In genomic region chr1:177873238-177873637, GRCh38 we compare ENCODE assay signal across 11 cellular contexts.
DNase-seq lines count a peak whose midpoint lies in the region; ATAC-seq, FAIRE-seq and TF ChIP-seq lines count a peak whose summit lies in the region.
"Had no signal": no experiment of that assay in that cellular context is flagged by ENCODE, and none has a peak within 500 bp of the region (broad histone marks: within the 10 kb centered on the region; RNA-seq: fewer than 3 reads in every experiment).

No MANE protein-coding gene starts in this region.

- H4K5ac ChIP-seq in IMR-90 (ENCODE audit: low read depth, low read length): no peak overlapping the region

- peaks cover 3% of the 10 kb centered on the region; the same call in 1 of the 2 replicates for H3K9me1 ChIP-seq in IMR-90 (ENCODE audit: insufficient read depth, low read length)

- H3K36me3 ChIP-seq in IMR-90 (ENCODE audit: control insufficient read depth, insufficient read depth, low read length) (no peaks in the 10 kb centered on the region), HepG2 (replicated peaks in 1 of 2; ENCODE audit: control insufficient read depth in 1 of 2, insufficient read depth in 2 of 2, low read length in 2 of 2) (no peaks in the 10 kb centered on the region)
- H3K36me3 ChIP-seq: colonic mucosa had no signal

- POLR2A ChIA-PET in IMR-90 (lab: Charles Lee; ENCODE audit: unreplicated experiment) (interaction anchor here (1.0 kb wide), 1 partner anchor 17 kb away, joined by 3 read pairs; no protein-coding TSS in a partner anchor), HepG2 (lab: Yijun Ruan, JAX) (no interaction called here)

- peak overlapping the region; percentile 68 for H2BK20ac ChIP-seq in IMR-90 (ENCODE audit: low read depth, low read length)

- WGBS in IMR-90 (ENCODE audit: extremely low coverage in 2 of 2, insufficient read length in 1 of 2), 2 experiments: 0% methylated on average over 2 of the region's 5 CpGs; no CpG with 5 or more reads in 1 of the 2 experiments
- 2% methylated on average over 5 of the region's 5 CpGs for WGBS in HepG2 (ENCODE audit: low lambda C conversion rate)

- peak overlapping the region in 1 of 2 experiments; percentile 56; a peak in 2 of 4 replicates for H4K8ac ChIP-seq in IMR-90 (ENCODE audit: low read depth in 2 of 2, low read length in 2 of 2)

- H3K36me3 Mint-ChIP-seq in activated naive CD8-positive, alpha-beta T cell treated with anti-CD3 and anti-CD28 coated beads for 36 hours: no peaks in the 10 kb centered on the region

- no peaks in the 10 kb centered on the region for H3K9me3 ChIP-seq in IMR-90 (ENCODE audit: control insufficient read depth, insufficient read depth, low read length)
- no peaks in the 10 kb centered on the region for H3K9me3 ChIP-seq in HepG2 (ENCODE audit: low read length)
- H3K9me3 ChIP-seq: colonic mucosa had no signal

- peak overlapping the region; percentile 31; the same call in 1 of the 2 replicates for H3K18ac ChIP-seq in IMR-90 (ENCODE audit: low read depth, low read length)

- H3K4me3 ChIP-seq in AG09309 (ENCODE audit: control insufficient read depth, low read depth, low read length): no peak overlapping the region
- H3K4me3 ChIP-seq in IMR-90 (ENCODE audit: insufficient read depth, low read depth, low read length): no peak overlapping the region
- no peak overlapping the region for H3K4me3 ChIP-seq in astrocyte of the spinal cord (ENCODE audit: low read depth, low read length)
- H3K4me3 ChIP-seq in HepG2 (replicated peaks in 1 of 3; ENCODE audit: insufficient read depth in 1 of 3, low read depth in 2 of 3, low read length in 3 of 3): no peak overlapping the region
- H3K4me3 ChIP-seq: colonic mucosa had no signal

- no peak overlapping the region for H3K27ac Mint-ChIP-seq in activated naive CD8-positive, alpha-beta T cell treated with anti-CD3 and anti-CD28 coated beads for 36 hours

- no peak overlapping the region for H2AK9ac ChIP-seq in IMR-90 (replicated peaks; ENCODE audit: low read depth, low read length, poor library complexity)

- ATAC-seq in IMR-90 (ENCODE audit: low read depth): peak; percentile 91
- peak; percentile 23; the same call in 1 of the 3 replicates for ATAC-seq in HepG2
- ATAC-seq in GM19324 (IDR thresholded peaks at IDR 0.05; ENCODE audit: low FRiP score, unreplicated experiment): no peak
- ATAC-seq in HG02678 (IDR thresholded peaks at IDR 0.05; ENCODE audit: unreplicated experiment): no peak

- H2BK5ac ChIP-seq in IMR-90 (ENCODE audit: low read depth, low read length, poor library complexity, severe bottlenecking): peak overlapping the region; percentile 66

- H3K27me3 ChIP-seq in IMR-90 (ENCODE audit: control insufficient read depth, insufficient read depth, low read length) (no peaks in the 10 kb centered on the region), HepG2 (ENCODE audit: control insufficient read depth in 1 of 2, insufficient read depth in 2 of 2, low read length in 2 of 2) (peaks cover 4 to 43% of the 10 kb centered on the region in 2 experiments)
- H3K27me3 ChIP-seq: colonic mucosa had no signal

- TF ChIP-seq EP300 in HepG2 (IDR thresholded peaks at IDR 0.05; ENCODE audit: low read depth in 2 of 2, low read length in 2 of 2) (no peak), HepG2 (CRISPR knock-in tag; IDR thresholded peaks at IDR 0.05; ENCODE audit: borderline replicate concordance) (no peak)

- CTCF ChIA-PET in IMR-90 (lab: Yijun Ruan, JAX): interaction anchor here (0.5 kb wide), 1 partner anchor 663 kb away, joined by 3 read pairs; no protein-coding TSS in a partner anchor
- CTCF ChIA-PET in HepG2 (lab: Yijun Ruan, JAX; ENCODE audit: low intra/inter-chr PET ratio, low total read pairs): no interaction called here

- TF ChIP-seq CTCF in AG09309 (IDR thresholded peaks at IDR 0.05; ENCODE audit: control insufficient read depth, insufficient read depth, low read depth, low read length, missing control alignments) (no peak), IMR-90 (conservative IDR thresholded peaks at IDR 0.05; ENCODE audit: low read depth, low read length) (no peak), astrocyte of the spinal cord (IDR thresholded peaks at IDR 0.05; ENCODE audit: low read depth, low read length) (no peak), HepG2 (CRISPR knock-in tag; IDR thresholded peaks at IDR 0.05) (no peak)

- H3K4me1 Mint-ChIP-seq in activated naive CD8-positive, alpha-beta T cell treated with anti-CD3 and anti-CD28 coated beads for 36 hours: no peaks in the 10 kb centered on the region

- H2AFZ ChIP-seq in IMR-90 (replicated peaks; ENCODE audit: low read length, poor library complexity) (peak overlapping the region; percentile 65), HepG2 (ENCODE audit: low read length) (no peak overlapping the region)

- H3K14ac ChIP-seq in IMR-90 (replicated peaks; ENCODE audit: low read depth, low read length): peak overlapping the region; percentile 22; the same call in 1 of the 2 replicates

- H3K4me2 ChIP-seq in IMR-90 (ENCODE audit: low read depth, low read length) (peak overlapping the region; percentile 57; the same call in 1 of the 2 replicates), HepG2 (ENCODE audit: low read depth, low read length) (no peak overlapping the region)

- H2BK120ac ChIP-seq in IMR-90 (ENCODE audit: low read depth, low read length): peak overlapping the region; percentile 90

- no peak for TF ChIP-seq RAD21 in IMR-90 (IDR thresholded peaks at IDR 0.05; ENCODE audit: low read length)
- TF ChIP-seq RAD21 in HepG2 (CRISPR knock-in tag; IDR thresholded peaks at IDR 0.05): no peak

- H2AK5ac ChIP-seq in IMR-90 (ENCODE audit: low read depth, low read length): no peak overlapping the region

- peaks cover 4% of the 10 kb centered on the region for H3K27me3 Mint-ChIP-seq in activated naive CD8-positive, alpha-beta T cell treated with anti-CD3 and anti-CD28 coated beads for 36 hours

- H4K20me1 ChIP-seq in IMR-90 (ENCODE audit: insufficient read depth, low read length) (no peaks in the 10 kb centered on the region), HepG2 (ENCODE audit: insufficient read depth, low read length) (0 out of 2 replicates have a peak, but pooled peaks cover 2% of the 10 kb centered on the region)

- H3K4ac ChIP-seq in IMR-90 (ENCODE audit: low read depth, low read length): peak overlapping the region; percentile 47; the same call in 1 of the 2 replicates

- intact Hi-C loops in IMR-90 (cut with micrococcal nuclease) (loop anchor here (5.0 kb wide), 1 partner anchor 54 kb away; no protein-coding TSS in a partner anchor), HepG2 (cut with micrococcal nuclease; ENCODE audit: unreplicated experiment) (no loop called here)

- peak; percentile 76 for DNase-seq in AG09309 (ENCODE audit: low read depth)
- peak; percentile 94 for DNase-seq in IMR-90
- peak; percentile 73 for DNase-seq in astrocyte of the spinal cord (ENCODE audit: low read depth, low spot score)
- peak; percentile 3 for DNase-seq in HepG2 (ENCODE audit: low spot score)
- no peak for DNase-seq in NCI-H526 (lab: John Stamatoyannopoulos, UW)
- no peak for DNase-seq in activated naive CD8-positive, alpha-beta T cell treated with anti-CD3 and anti-CD28 coated beads for 36 hours
- DNase-seq: activated CD8-positive, alpha-beta memory T cell treated with anti-CD3 and anti-CD28 coated beads, Interleukin-2, amount 50 U/mL, for 48 hours; colonic mucosa; MV-4-11 had no signal

- H3K79me2 ChIP-seq in HepG2 (ENCODE audit: insufficient read depth, low read length): no peaks in the 10 kb centered on the region

- H2BK15ac ChIP-seq in IMR-90 (ENCODE audit: low read depth, low read length): no peak overlapping the region

- H4K91ac ChIP-seq in IMR-90 (ENCODE audit: insufficient read depth, low read depth, low read length): peak overlapping the region; percentile 51

- dilution Hi-C loops in IMR-90 (cut with HindIII; ENCODE audit: low sequenced_read_pairs, unreplicated experiment): no loop called here

- peak overlapping the region; percentile 22; the same call in 1 of the 2 replicates for H3K27ac ChIP-seq in IMR-90 (ENCODE audit: insufficient read depth, low read length)
- no peak overlapping the region for H3K27ac ChIP-seq in HepG2 (ENCODE audit: extremely low read length, insufficient read depth, low read length)
- H3K27ac ChIP-seq: colonic mucosa had no signal

- no peak overlapping the region for H3K4me3 Mint-ChIP-seq in activated naive CD8-positive, alpha-beta T cell treated with anti-CD3 and anti-CD28 coated beads for 36 hours

- BruUV-seq in IMR-90 (replicated peaks; lab: Mats Ljungman, UMichigan) (no TSS peak), HepG2 (replicated peaks; lab: Mats Ljungman, UMichigan) (no TSS peak)

- no peak for FAIRE-seq in HepG2 (lab: Jason Lieb, UNC)

- H3K56ac ChIP-seq in IMR-90 (ENCODE audit: extremely low read depth, insufficient read depth, low read length): peak overlapping the region; percentile 28; the same call in 1 of the 2 replicates

- H3K4me1 ChIP-seq in IMR-90 (ENCODE audit: control insufficient read depth, insufficient read depth, low read length) (peaks cover 5% of the 10 kb centered on the region), HepG2 (ENCODE audit: insufficient read depth, low read length) (peaks cover 21% of the 10 kb centered on the region)
- H3K4me1 ChIP-seq: colonic mucosa had no signal

- in situ Hi-C loops in IMR-90 (cut with MboI; ENCODE audit: low sequenced_read_pairs) (no loop called here), astrocyte of the spinal cord (cut with HindIII; ENCODE audit: low sequenced_read_pairs) (no loop called here), HepG2 (cut with HindIII; ENCODE audit: extremely low pct_ligation_motif_present, low pct_unique_long_range_greater_than_20kb) (no loop called here)

- H3K79me1 ChIP-seq in IMR-90 (ENCODE audit: low read depth in 1 of 2, low read length in 2 of 2): no peaks in the 10 kb centered on the region

- TF ChIP-seq POLR2A in IMR-90 (IDR thresholded peaks at IDR 0.05; ENCODE audit: low read depth, low read length): no peak
- no peak for TF ChIP-seq POLR2A in HepG2 (IDR thresholded peaks at IDR 0.05; ENCODE audit: insufficient read depth in 1 of 2, low read depth in 2 of 2, low read length in 2 of 2)

- peaks cover 7% of the 10 kb centered on the region for H3K9me3 Mint-ChIP-seq in activated naive CD8-positive, alpha-beta T cell treated with anti-CD3 and anti-CD28 coated beads for 36 hours

- H3K9ac ChIP-seq in IMR-90 (ENCODE audit: low read depth, low read length) (no peak overlapping the region), HepG2 (ENCODE audit: insufficient read depth, low read depth, low read length) (no peak overlapping the region)

- H3K23ac ChIP-seq in IMR-90 (ENCODE audit: low read depth, low read length): 0 out of 2 replicates have a peak overlapping the region, but pooled peaks have one; percentile 45

TF ChIP-seq in IMR-90, 13 proteins besides CTCF, POLR2A, EP300 and RAD21 (continues in another document):
- TF ChIP-seq MXI1 (IDR thresholded peaks at IDR 0.05; ENCODE audit: borderline replicate concordance, low read depth, low read length) (no peak), RCOR1 (IDR thresholded peaks at IDR 0.05; ENCODE audit: insufficient replicate concordance, low read length) (peak; percentile 99), CEBPB (IDR thresholded peaks at IDR 0.05; ENCODE audit: low read depth, low read length) (peak; percentile 34; the same call in 1 of the 2 replicates)

TF ChIP-seq in HepG2, 621 proteins besides CTCF, POLR2A, EP300 and RAD21 (continues in another document):
- TF ChIP-seq FOSL2 (CRISPR knock-in tag; IDR thresholded peaks at IDR 0.05) (peak; percentile 72), EEA1 (CRISPR knock-in tag; IDR thresholded peaks at IDR 0.05; ENCODE audit: borderline replicate concordance) (no peak)

Comparison
In these comparisons a context has a peak if more than half of its experiments do, and no peak if none do; other contexts are left out.
1. DNase-seq: peak in AG09309 (single experiment), IMR-90 (single experiment), astrocyte of the spinal cord (single experiment) and HepG2 (single experiment); none in NCI-H526 (0 of 2) and activated naive CD8-positive, alpha-beta T cell treated with anti-CD3 and anti-CD28 coated beads for 36 hours (single experiment).
2. ATAC-seq: peak in IMR-90 (single experiment) and HepG2 (single experiment); none in GM19324 (single experiment) and HG02678 (single experiment).